In the genomic region with DNA sequence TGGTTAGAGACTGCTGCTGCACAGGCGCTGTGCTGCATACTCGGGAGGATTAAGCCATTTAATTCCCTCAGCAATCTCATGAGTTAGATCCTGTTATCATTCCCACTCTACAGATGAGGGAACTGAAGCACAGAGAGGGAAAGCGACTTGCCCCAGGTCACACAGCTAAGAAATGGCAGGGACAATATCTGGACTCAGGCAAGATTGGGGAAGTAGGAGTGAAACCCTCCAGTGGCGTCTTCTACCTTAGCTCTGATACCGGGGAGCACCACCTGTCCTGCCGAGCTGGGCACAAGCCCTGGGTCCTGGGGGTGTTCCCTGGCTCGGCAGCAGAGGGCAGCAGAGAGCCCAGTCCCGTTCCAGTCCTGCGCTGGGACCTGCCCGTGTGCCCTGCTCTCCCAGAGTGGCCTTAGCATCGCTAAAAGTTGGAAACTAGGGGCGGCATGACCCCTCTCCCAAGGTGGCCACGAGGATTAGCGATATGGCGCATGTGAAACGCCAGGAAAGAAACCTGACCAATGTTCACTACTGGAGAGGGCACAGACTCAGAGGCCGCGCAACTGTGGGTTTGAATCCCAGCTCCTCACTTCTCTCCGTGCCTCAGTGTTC, we compare ENCODE assay signal across 8 cellular contexts. TPM values are rescaled to one million over a fixed set of nuclear protein-coding genes. Genes with fewer than 3 reads are reported as not detected.
DNase-seq lines count a peak whose midpoint lies in the region; ATAC-seq and TF ChIP-seq lines count a peak whose summit lies in the region.

No MANE protein-coding gene starts in this region.

- H3K9me3 Mint-ChIP-seq in activated CD4-positive, alpha-beta T cell treated with anti-CD3 and anti-CD28 coated beads, Interleukin-2, amount 10 ng/mL, durations not matched to agents 24 days and 14 days: no peaks in the 10 kb centered on the region

- no peak overlapping the region for H2BK15ac ChIP-seq in mesenchymal stem cell (ENCODE audit: low read depth, poor library complexity, severe bottlenecking)

- no peak overlapping the region for H3K4me3 ChIP-seq in mesenchymal stem cell (ENCODE audit: insufficient read depth in 1 of 2, low read depth in 1 of 2, low read length in 2 of 2)

- H4K8ac ChIP-seq in mesenchymal stem cell (ENCODE audit: low read length): no peak overlapping the region

- no peak overlapping the region for H3K4me3 Mint-ChIP-seq in activated CD4-positive, alpha-beta T cell treated with anti-CD3 and anti-CD28 coated beads, Interleukin-2, amount 10 ng/mL, durations not matched to agents 24 days and 14 days

- no peak overlapping the region for H3K14ac ChIP-seq in mesenchymal stem cell (ENCODE audit: low read length in 2 of 2)

- no peaks in the 10 kb centered on the region for H3K36me3 ChIP-seq in mesenchymal stem cell (ENCODE audit: control insufficient read depth in 1 of 2, insufficient read depth in 2 of 2, low read depth in 1 of 2, low read length in 2 of 2)

- intact Hi-C loops in activated CD4-positive, alpha-beta T cell treated with anti-CD3 and anti-CD28 coated beads, Interleukin-2, amount 10 ng/mL, durations not matched to agents 24 days and 14 days (cut with micrococcal nuclease): loop anchor here (1.0 to 5.0 kb wide), 2 partner anchors 95 to 97 kb away; a partner anchor contains a TSS

- no peak overlapping the region for H3K4ac ChIP-seq in mesenchymal stem cell (ENCODE audit: low read depth in 1 of 2, low read length in 2 of 2)

- no peak overlapping the region for H3K9ac ChIP-seq in mesenchymal stem cell (ENCODE audit: low read length)

- no peak overlapping the region for H3K27ac Mint-ChIP-seq in activated CD4-positive, alpha-beta T cell treated with anti-CD3 and anti-CD28 coated beads, Interleukin-2, amount 10 ng/mL, durations not matched to agents 24 days and 14 days

- no peak overlapping the region for H2AK5ac ChIP-seq in mesenchymal stem cell (ENCODE audit: low read length, severe bottlenecking)

- no peak overlapping the region for H3K23ac ChIP-seq in mesenchymal stem cell (ENCODE audit: low read length in 2 of 2)

- no peak overlapping the region for H3K27ac ChIP-seq in C4-2B
- no peak overlapping the region for H3K27ac ChIP-seq in mesenchymal stem cell (ENCODE audit: low read length, poor library complexity, severe bottlenecking)

- peaks cover 25% of the 10 kb centered on the region for H3K27me3 Mint-ChIP-seq in activated CD4-positive, alpha-beta T cell treated with anti-CD3 and anti-CD28 coated beads, Interleukin-2, amount 10 ng/mL, durations not matched to agents 24 days and 14 days

- no peak overlapping the region for H3K18ac ChIP-seq in mesenchymal stem cell (ENCODE audit: low read depth in 1 of 2, low read length in 2 of 2)

- no peaks in the 10 kb centered on the region for H3K79me1 ChIP-seq in mesenchymal stem cell (replicated peaks; ENCODE audit: low read length, poor library complexity, severe bottlenecking)

- no peak overlapping the region for H2BK120ac ChIP-seq in mesenchymal stem cell (ENCODE audit: low read depth, low read length)

- no peak overlapping the region for H3K4me2 ChIP-seq in mesenchymal stem cell (ENCODE audit: low read length, poor library complexity, severe bottlenecking)

- H3K36me3 Mint-ChIP-seq in activated CD4-positive, alpha-beta T cell treated with anti-CD3 and anti-CD28 coated beads, Interleukin-2, amount 10 ng/mL, durations not matched to agents 24 days and 14 days (ENCODE audit: low read depth): peaks cover 3% of the 10 kb centered on the region

- no peak overlapping the region for H2AFZ ChIP-seq in mesenchymal stem cell (ENCODE audit: low read depth, low read length)

- no peak overlapping the region for H2BK12ac ChIP-seq in mesenchymal stem cell (ENCODE audit: low read length in 2 of 2)

- H3K9me3 ChIP-seq in mesenchymal stem cell (ENCODE audit: control insufficient read depth, low read length): no peaks in the 10 kb centered on the region

- H3K4me1 Mint-ChIP-seq in activated CD4-positive, alpha-beta T cell treated with anti-CD3 and anti-CD28 coated beads, Interleukin-2, amount 10 ng/mL, durations not matched to agents 24 days and 14 days: peaks cover 27% of the 10 kb centered on the region

- H3K4me1 ChIP-seq in mesenchymal stem cell (ENCODE audit: control insufficient read depth, insufficient read depth, low read depth, low read length): peaks cover 35% of the 10 kb centered on the region

- DNase-seq in GOT3 (lab: John Stamatoyannopoulos, UW): peak; percentile 29
- DNase-seq in NCI-H460 (ENCODE audit: extremely low read depth, low read depth): peak; percentile 55
- DNase-seq in activated CD4-positive, alpha-beta T cell treated with anti-CD3 and anti-CD28 coated beads, Interleukin-2, amount 10 ng/mL, durations not matched to agents 24 days and 14 days: peak; percentile 95
- DNase-seq in dedifferentiated amniotic fluid mesenchymal stem cell (ENCODE audit: extremely low spot score): peak; percentile 33
- DNase-seq in mesenchymal stem cell: peak; percentile 65
- DNase-seq in stimulated activated CD8-positive, alpha-beta memory T cell treated with anti-CD3 and anti-CD28 coated beads, Interleukin-4, amount 100 ng/mL, for 48 hours: peak; percentile 95

- no peak overlapping the region for H4K91ac ChIP-seq in mesenchymal stem cell (ENCODE audit: low read length)

- peak; percentile 87 for TF ChIP-seq CTCF in C4-2B (conservative IDR thresholded peaks at IDR 0.05)

- WGBS in mesenchymal stem cell: 22% methylated on average over 19 of the region's 19 CpGs

- H2BK5ac ChIP-seq in mesenchymal stem cell (ENCODE audit: low read depth, low read length, poor library complexity, severe bottlenecking): no peak overlapping the region

- no peak for ATAC-seq in GM18519 (IDR thresholded peaks at IDR 0.05; ENCODE audit: low FRiP score, unreplicated experiment)

- H3K27me3 ChIP-seq in mesenchymal stem cell (ENCODE audit: control insufficient read depth in 1 of 2, insufficient read depth in 1 of 2, low read length in 2 of 2): peaks cover 27 to 34% of the 10 kb centered on the region in 2 experiments

RNA-seq across cellular contexts. Expression of a gene that starts 20.5 kb away (rescaled TPM):
- 22.2 and 26.3 TPM in 2 replicates for total RNA-seq in NCI-H460 (2014; rRNA removed; shearing (Covaris generic))
- 62.1 and 70.4 TPM in 2 replicates for polyA plus RNA-seq in NCI-H460 (2014; cell fraction: nucleus; rRNA removed)
- total RNA-seq in activated CD4-positive, alpha-beta T cell treated with anti-CD3 and anti-CD28 coated beads, Interleukin-2, amount 10 ng/mL, durations not matched to agents 24 days and 14 days: 30.6 and 31.6 TPM in 2 replicates
- 47.7 TPM for polyA plus RNA-seq in mesenchymal stem cell (2013, experiment 1 of 2)
- 45.1 TPM for polyA plus RNA-seq in mesenchymal stem cell (2013, experiment 2 of 2)

RNA-seq across cellular contexts. Expression of a gene that starts 21.9 kb away (rescaled TPM):
- 0.05 TPM in 1 of 2 replicates, not detected in the other for total RNA-seq in NCI-H460 (2014; rRNA removed; shearing (Covaris generic))
- polyA plus RNA-seq in NCI-H460 (2014; cell fraction: nucleus; rRNA removed): not detected in 2 replicates
- total RNA-seq in activated CD4-positive, alpha-beta T cell treated with anti-CD3 and anti-CD28 coated beads, Interleukin-2, amount 10 ng/mL, durations not matched to agents 24 days and 14 days: 3.0 and 3.6 TPM in 2 replicates
- polyA plus RNA-seq in mesenchymal stem cell (2013, experiment 1 of 2): 0.66 TPM
- polyA plus RNA-seq in mesenchymal stem cell (2013, experiment 2 of 2): 0.55 TPM

RNA-seq across cellular contexts. Expression of a gene that starts 34.3 kb away (rescaled TPM):
- total RNA-seq in NCI-H460 (2014; rRNA removed; shearing (Covaris generic)): 1.8 and 2.0 TPM in 2 replicates
- 2.3 and 2.9 TPM in 2 replicates for polyA plus RNA-seq in NCI-H460 (2014; cell fraction: nucleus; rRNA removed)
- total RNA-seq in activated CD4-positive, alpha-beta T cell treated with anti-CD3 and anti-CD28 coated beads, Interleukin-2, amount 10 ng/mL, durations not matched to agents 24 days and 14 days: 2.4 TPM in 2 replicates
- 0.25 TPM for polyA plus RNA-seq in mesenchymal stem cell (2013, experiment 1 of 2)
- polyA plus RNA-seq in mesenchymal stem cell (2013, experiment 2 of 2): 0.21 TPM

RNA-seq across cellular contexts. Expression of a gene that starts 43.9 kb away (rescaled TPM):
- total RNA-seq in NCI-H460 (2014; rRNA removed; shearing (Covaris generic)): 19.3 and 26.3 TPM in 2 replicates
- 31.3 and 45.0 TPM in 2 replicates for polyA plus RNA-seq in NCI-H460 (2014; cell fraction: nucleus; rRNA removed)
- 89.1 and 90.6 TPM in 2 replicates for total RNA-seq in activated CD4-positive, alpha-beta T cell treated with anti-CD3 and anti-CD28 coated beads, Interleukin-2, amount 10 ng/mL, durations not matched to agents 24 days and 14 days
- polyA plus RNA-seq in mesenchymal stem cell (2013, experiment 1 of 2): 10.0 TPM
- 9.0 TPM for polyA plus RNA-seq in mesenchymal stem cell (2013, experiment 2 of 2)

Comparison
In these comparisons a context has a peak if more than half of its experiments do, and no peak if none do; other contexts are left out.
1. DNase-seq: peak in every context shown above with its lines; median percentile 95 in activated CD4-positive, alpha-beta T cell treated with anti-CD3 and anti-CD28 coated beads, Interleukin-2, amount 10 ng/mL, durations not matched to agents 24 days and 14 days; 95 in stimulated activated CD8-positive, alpha-beta memory T cell treated with anti-CD3 and anti-CD28 coated beads, Interleukin-4, amount 100 ng/mL, for 48 hours; 65 in mesenchymal stem cell; 55 in NCI-H460; 33 in dedifferentiated amniotic fluid mesenchymal stem cell; 29 in GOT3.